ENCODE assay signal across 9 cellular contexts in the genomic region with DNA sequence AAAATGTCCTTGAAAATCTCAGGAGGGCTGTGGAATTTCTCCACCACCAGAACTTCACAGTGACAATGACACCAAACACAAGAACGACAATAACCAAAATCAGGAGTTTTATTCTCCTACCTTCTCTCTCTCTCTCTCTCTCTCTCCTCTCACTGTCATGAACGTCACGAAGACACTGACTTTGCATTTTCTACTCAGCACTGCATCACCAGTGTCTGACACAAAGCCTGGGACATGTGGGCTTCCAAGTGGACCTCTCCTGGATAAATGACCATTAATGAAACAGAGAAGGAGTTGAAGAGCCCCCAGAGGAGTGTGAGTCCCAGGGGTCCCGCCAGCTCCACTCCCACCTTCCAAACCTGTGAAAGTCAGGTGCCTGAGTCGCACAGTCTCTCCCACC. TPM values are rescaled to one million over a fixed set of nuclear protein-coding genes. Genes with fewer than 3 reads are reported as not detected.
"Had no signal": no experiment of that assay in that cellular context is flagged by ENCODE, and none has a peak within 500 bp of the region (broad histone marks: within the 10 kb centered on the region; RNA-seq: fewer than 3 reads in every experiment).

No MANE protein-coding gene starts in this region.

RNA-seq across cellular contexts. Expression of gene IGFL1, which starts 16.9 kb away (rescaled TPM):
- total RNA-seq: LHCN-M2, MCF 10A, OCI-LY7, Peyer's patch, RPMI7951, SK-MEL-5, T-cell had no signal
- polyA plus RNA-seq: IgD-negative memory B cell, SK-N-SH had no signal
